Comparison of ENCODE assay signal across 1 cellular context in the genomic region with DNA sequence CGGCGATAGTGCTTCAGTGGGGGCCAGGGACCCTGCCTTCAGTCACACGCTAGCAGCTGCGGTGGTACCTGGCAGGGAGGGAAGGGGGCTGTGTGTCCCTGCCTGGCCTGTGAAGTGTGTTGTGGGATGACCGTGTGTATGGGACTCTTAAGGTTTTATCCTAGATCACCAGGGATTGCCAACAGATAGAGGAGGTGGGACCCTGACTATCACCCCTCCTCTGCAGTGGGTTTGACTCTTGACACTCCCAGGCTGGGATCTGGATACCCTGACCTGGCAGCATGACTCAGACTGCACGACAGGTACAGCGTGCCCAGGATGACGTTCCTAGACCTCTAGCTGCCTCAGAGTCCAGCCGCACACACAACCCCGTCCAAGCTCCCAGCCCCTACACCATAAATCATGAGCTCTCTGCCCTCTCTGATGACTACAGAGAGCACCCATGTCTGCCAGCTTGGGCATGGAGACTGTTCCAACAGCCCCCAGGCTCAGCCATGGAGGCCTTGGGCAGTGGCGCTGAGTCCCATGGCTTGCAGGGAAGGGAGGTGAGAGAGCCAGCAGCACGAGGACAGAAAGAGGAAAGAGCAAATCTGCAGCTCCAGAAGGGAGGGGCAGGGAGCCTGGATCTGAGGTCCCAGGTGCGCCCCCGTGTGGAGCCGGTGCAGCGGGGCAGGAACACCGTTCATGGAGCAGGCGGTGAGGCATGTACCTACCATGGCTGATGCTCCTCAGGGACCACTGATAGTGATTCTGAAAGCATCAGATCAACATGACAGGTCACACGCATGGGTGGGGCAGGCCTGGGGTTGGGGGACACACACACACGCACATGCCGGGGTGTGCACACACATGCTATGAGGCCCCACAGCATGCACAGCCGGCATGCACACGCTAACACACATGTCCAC.
TF ChIP-seq lines count a peak whose summit lies in the region.

No MANE protein-coding gene starts in this region.

TF ChIP-seq in H1, 55 proteins besides CTCF, POLR2A, EP300 and RAD21:
- TF ChIP-seq, protein P1, sequence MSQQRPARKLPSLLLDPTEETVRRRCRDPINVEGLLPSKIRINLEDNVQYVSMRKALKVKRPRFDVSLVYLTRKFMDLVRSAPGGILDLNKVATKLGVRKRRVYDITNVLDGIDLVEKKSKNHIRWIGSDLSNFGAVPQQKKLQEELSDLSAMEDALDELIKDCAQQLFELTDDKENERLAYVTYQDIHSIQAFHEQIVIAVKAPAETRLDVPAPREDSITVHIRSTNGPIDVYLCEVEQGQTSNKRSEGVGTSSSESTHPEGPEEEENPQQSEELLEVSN (IDR thresholded peaks at IDR 0.05) = peak; percentile 54
- TF ChIP-seq GTF2F1 (IDR thresholded peaks at IDR 0.05; ENCODE audit: borderline replicate concordance, low read depth, low read length) (no peak), CREB1 (IDR thresholded peaks at IDR 0.05) (no peak), CEBPB (IDR thresholded peaks at IDR 0.05; ENCODE audit: low read depth, low read length) (no peak), NRF1 (IDR thresholded peaks at IDR 0.05; ENCODE audit: low read depth, low read length) (no peak), SIN3A (conservative IDR thresholded peaks at IDR 0.05 in 1 of 2, IDR thresholded peaks at IDR 0.05 in 1 of 2; ENCODE audit: low read depth in 1 of 2, low read length in 2 of 2) (0 out of 4 replicates have a peak, but pooled peaks of 1 of the 2 experiments have one; percentile 21), SUZ12 (IDR thresholded peaks at IDR 0.05; ENCODE audit: low read length) (no peak)
- TF ChIP-seq, protein P2, sequence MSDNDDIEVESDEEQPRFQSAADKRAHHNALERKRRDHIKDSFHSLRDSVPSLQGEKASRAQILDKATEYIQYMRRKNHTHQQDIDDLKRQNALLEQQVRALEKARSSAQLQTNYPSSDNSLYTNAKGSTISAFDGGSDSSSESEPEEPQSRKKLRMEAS (IDR thresholded peaks at IDR 0.05) = peak; percentile 85
TF ChIP-seq in H1: peak in this region for 3.
